8 cellular contexts compared by ENCODE assay signal in the genomic region with DNA sequence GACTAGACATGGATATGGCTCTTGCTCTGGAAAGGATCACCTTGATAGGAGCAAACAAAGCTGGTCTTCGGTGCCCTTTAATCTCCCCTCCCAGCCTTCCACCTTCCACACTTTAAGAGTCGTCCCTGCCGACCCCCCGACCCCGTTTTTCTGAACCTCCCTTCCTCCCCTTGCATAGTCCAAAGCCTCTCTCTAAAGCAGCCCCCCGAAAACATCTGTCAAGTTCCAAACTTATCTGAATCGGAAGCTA. TPM values are rescaled to one million over a fixed set of nuclear protein-coding genes. Genes with fewer than 3 reads are reported as not detected.
A peak's percentile ranks its signal among the peaks of the same experiment; 100 is the strongest.
DNase-seq lines count a peak whose midpoint lies in the region; ATAC-seq and TF ChIP-seq lines count a peak whose summit lies in the region.

No MANE protein-coding gene starts in this region.

- peak overlapping the region; percentile 86 for H3K4me3 Mint-ChIP-seq in activated CD8-positive, alpha-beta memory T cell treated with anti-CD3 and anti-CD28 coated beads, Interleukin-2, amount 10 ng/mL, durations not matched to agents 7 days and 5 days

- peaks cover 36% of the 10 kb centered on the region for H3K4me1 Mint-ChIP-seq in activated CD8-positive, alpha-beta memory T cell treated with anti-CD3 and anti-CD28 coated beads, Interleukin-2, amount 10 ng/mL, durations not matched to agents 7 days and 5 days

- intact Hi-C loops in thyroid gland (cut with DNase I), result loop anchor here (5.0 kb wide), 1 partner anchor 68 kb away; no protein-coding TSS in a partner anchor

- peaks cover 24% of the 10 kb centered on the region for H3K36me3 Mint-ChIP-seq in activated CD8-positive, alpha-beta memory T cell treated with anti-CD3 and anti-CD28 coated beads, Interleukin-2, amount 10 ng/mL, durations not matched to agents 7 days and 5 days

- H3K4me3 ChIP-seq in adipocyte (ENCODE audit: low read length) (peak overlapping the region; percentile 92), kidney epithelial cell (ENCODE audit: low read depth, low read length) (peak overlapping the region; percentile 78), thyroid gland (replicated peaks in 1 of 3) (peak overlapping the region; percentile 54 to 99 (median 62))

- no peak for ATAC-seq in activated CD8-positive, alpha-beta memory T cell treated with anti-CD3 and anti-CD28 coated beads, Interleukin-2, amount 10 ng/mL, durations not matched to agents 7 days and 5 days
- no peak for ATAC-seq in GM18505 (IDR thresholded peaks at IDR 0.05; ENCODE audit: unreplicated experiment)

- H3K9me3 Mint-ChIP-seq in activated CD8-positive, alpha-beta memory T cell treated with anti-CD3 and anti-CD28 coated beads, Interleukin-2, amount 10 ng/mL, durations not matched to agents 7 days and 5 days (ENCODE audit: low read depth), result no peaks in the 10 kb centered on the region

- peaks cover 6% of the 10 kb centered on the region for H3K27me3 ChIP-seq in adipocyte (replicated peaks; ENCODE audit: control insufficient read depth, insufficient read depth, low read length)
- H3K27me3 ChIP-seq in kidney epithelial cell (ENCODE audit: control insufficient read depth, insufficient read depth, low read length), result no peaks in the 10 kb centered on the region
- no peaks in the 10 kb centered on the region for H3K27me3 ChIP-seq in thyroid gland

- WGBS in thyroid gland, 2 donors, result 1 to 5% methylated on average over 7 of the region's 7 CpGs

- TF ChIP-seq POLR2A in thyroid gland (IDR thresholded peaks at IDR 0.05), result no peak
- no peak for TF ChIP-seq POLR2A in GM18505 (IDR thresholded peaks at IDR 0.05; ENCODE audit: borderline replicate concordance, extremely low read depth, insufficient read depth, insufficient read length)

- H3K36me3 ChIP-seq in adipocyte (ENCODE audit: control insufficient read depth, insufficient read depth, low read length, severe bottlenecking) (peaks cover 27% of the 10 kb centered on the region), kidney epithelial cell (ENCODE audit: control insufficient read depth, insufficient read depth, low read length) (no peaks in the 10 kb centered on the region), thyroid gland (peaks cover 30 to 36% of the 10 kb centered on the region in 2 donors)

- peak overlapping the region; percentile 93 for H3K27ac Mint-ChIP-seq in activated CD8-positive, alpha-beta memory T cell treated with anti-CD3 and anti-CD28 coated beads, Interleukin-2, amount 10 ng/mL, durations not matched to agents 7 days and 5 days

- peak overlapping the region; percentile 97 for H3K9ac ChIP-seq in adipocyte (ENCODE audit: low read length)

- TF ChIP-seq CTCF in kidney epithelial cell (IDR thresholded peaks at IDR 0.05; ENCODE audit: insufficient read depth, low read length, poor library complexity, severe bottlenecking) (no peak), thyroid gland (IDR thresholded peaks at IDR 0.05) (no peak)

- peak overlapping the region; percentile 69 to 83 (median 73) for H3K27ac ChIP-seq in thyroid gland

- CTCF ChIA-PET in activated CD8-positive, alpha-beta memory T cell treated with anti-CD3 and anti-CD28 coated beads, Interleukin-2, amount 10 ng/mL, durations not matched to agents 7 days and 5 days (lab: Charles Lee), result interaction anchor here (0.8 to 2.6 kb wide), 8 partner anchors 11 to 225 kb away, joined by 3 to 10 read pairs (median 3); no protein-coding TSS in a partner anchor

- peak; percentile 46 for DNase-seq in activated CD8-positive, alpha-beta memory T cell treated with anti-CD3 and anti-CD28 coated beads, Interleukin-2, amount 10 ng/mL, durations not matched to agents 7 days and 5 days
- no peak for DNase-seq in activated CD8-positive, alpha-beta memory T cell treated with anti-CD3 and anti-CD28 coated beads for 24 hours
- DNase-seq in adipocyte (ENCODE audit: low read depth) (peak; percentile 22), kidney epithelial cell (ENCODE audit: low read depth) (no peak), thyroid gland (no peak), SKM-1 (lab: John Stamatoyannopoulos, UW; ENCODE audit: unreplicated experiment) (no peak), DMS 273 treated with DMSO at 0.1 percent for 48 hours (lab: John Stamatoyannopoulos, UW) (no peak)

- H3K27me3 Mint-ChIP-seq in activated CD8-positive, alpha-beta memory T cell treated with anti-CD3 and anti-CD28 coated beads, Interleukin-2, amount 10 ng/mL, durations not matched to agents 7 days and 5 days, result peaks cover 2% of the 10 kb centered on the region

- no peaks in the 10 kb centered on the region for H3K9me3 ChIP-seq in adipocyte (ENCODE audit: control insufficient read depth, low read length)
- no peaks in the 10 kb centered on the region for H3K9me3 ChIP-seq in thyroid gland

- peaks cover 17% of the 10 kb centered on the region for H3K4me1 ChIP-seq in adipocyte (ENCODE audit: control insufficient read depth, insufficient read depth, low read length)
- H3K4me1 ChIP-seq in thyroid gland, result peaks cover 0 to 12% of the 10 kb centered on the region in 2 donors

RNA-seq across cellular contexts. Expression of a gene that starts 0.4 kb away (rescaled TPM):
- total RNA-seq in activated CD8-positive, alpha-beta memory T cell treated with anti-CD3 and anti-CD28 coated beads, Interleukin-2, amount 10 ng/mL, durations not matched to agents 7 days and 5 days, result 10 to 100 TPM; 58.3 to 79.9 TPM
- 30.5 and 31.8 TPM in 2 replicates for total RNA-seq in kidney epithelial cell
- total RNA-seq in thyroid gland, result 10 to 100 TPM; 27.3 to 59.2 (median 46.6) TPM

RNA-seq across cellular contexts. Expression of a gene that starts 28.6 kb away (rescaled TPM):
- under 1 TPM; 0.12 to 0.23 TPM for total RNA-seq in activated CD8-positive, alpha-beta memory T cell treated with anti-CD3 and anti-CD28 coated beads, Interleukin-2, amount 10 ng/mL, durations not matched to agents 7 days and 5 days
- total RNA-seq in kidney epithelial cell (50.7 and 58.4 TPM in 2 replicates), thyroid gland (100 to 1,000 TPM in 1 of 4 donors, 10 to 100 TPM in 3; 43.0 to 114 (median 87.9) TPM)

Comparison
In these comparisons a context has a peak if more than half of its experiments do, and no peak if none do; other contexts are left out.
1. DNase-seq: peak in activated CD8-positive, alpha-beta memory T cell treated with anti-CD3 and anti-CD28 coated beads, Interleukin-2, amount 10 ng/mL, durations not matched to agents 7 days and 5 days (single experiment) and adipocyte (single experiment); none in activated CD8-positive, alpha-beta memory T cell treated with anti-CD3 and anti-CD28 coated beads for 24 hours (single experiment), kidney epithelial cell (single experiment), thyroid gland (0 of 2), SKM-1 (single experiment) and DMS 273 treated with DMSO at 0.1 percent for 48 hours (single experiment).
2. RNA of a gene that starts 28.6 kb away (total RNA-seq): 43.0 to 114 TPM in thyroid gland and 50.7 to 58.4 TPM in kidney epithelial cell; 0.12 to 0.23 TPM in activated CD8-positive, alpha-beta memory T cell treated with anti-CD3 and anti-CD28 coated beads, Interleukin-2, amount 10 ng/mL, durations not matched to agents 7 days and 5 days; every median in the first group is over 10 times any median in the second.
3. Peak in every context shown above with its lines, with median percentiles within 50 percentile points of each other: H3K4me3 ChIP-seq.